ENCODE assay signal across 1 cellular context in the genomic region with DNA sequence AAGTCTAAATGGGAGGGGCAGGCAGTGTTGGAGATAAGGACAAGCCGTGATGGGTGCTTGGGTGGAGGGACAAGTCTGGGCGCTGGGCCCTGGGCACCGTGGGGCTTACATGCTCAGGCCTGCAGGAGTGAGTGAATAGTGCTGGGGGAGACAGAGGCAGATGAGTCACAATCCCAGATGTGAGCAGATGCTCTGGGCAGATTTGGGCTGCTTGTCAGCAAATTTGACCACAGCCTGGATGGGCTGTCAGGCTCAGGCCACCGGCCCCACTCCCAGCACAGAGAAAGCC.
TF ChIP-seq lines count a peak whose summit lies in the region.

No MANE protein-coding gene starts in this region.

TF ChIP-seq in K562, 482 proteins besides CTCF, POLR2A, EP300 and RAD21 (continued from another document and continues in another):
- TF ChIP-seq MCM7 (IDR thresholded peaks at IDR 0.05) = no peak
- no peak; the same call in 1 of the 2 replicates for TF ChIP-seq TCF7 (IDR thresholded peaks at IDR 0.05; ENCODE audit: borderline replicate concordance)
- TF ChIP-seq ZEB2 (IDR thresholded peaks at IDR 0.05) = peak; percentile 26; the same call in 1 of the 2 replicates
- TF ChIP-seq, protein P1, sequence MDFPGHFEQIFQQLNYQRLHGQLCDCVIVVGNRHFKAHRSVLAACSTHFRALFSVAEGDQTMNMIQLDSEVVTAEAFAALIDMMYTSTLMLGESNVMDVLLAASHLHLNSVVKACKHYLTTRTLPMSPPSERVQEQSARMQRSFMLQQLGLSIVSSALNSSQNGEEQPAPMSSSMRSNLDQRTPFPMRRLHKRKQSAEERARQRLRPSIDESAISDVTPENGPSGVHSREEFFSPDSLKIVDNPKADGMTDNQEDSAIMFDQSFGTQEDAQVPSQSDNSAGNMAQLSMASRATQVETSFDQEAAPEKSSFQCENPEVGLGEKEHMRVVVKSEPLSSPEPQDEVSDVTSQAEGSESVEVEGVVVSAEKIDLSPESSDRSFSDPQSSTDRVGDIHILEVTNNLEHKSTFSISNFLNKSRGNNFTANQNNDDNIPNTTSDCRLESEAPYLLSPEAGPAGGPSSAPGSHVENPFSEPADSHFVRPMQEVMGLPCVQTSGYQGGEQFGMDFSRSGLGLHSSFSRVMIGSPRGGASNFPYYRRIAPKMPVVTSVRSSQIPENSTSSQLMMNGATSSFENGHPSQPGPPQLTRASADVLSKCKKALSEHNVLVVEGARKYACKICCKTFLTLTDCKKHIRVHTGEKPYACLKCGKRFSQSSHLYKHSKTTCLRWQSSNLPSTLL (IDR thresholded peaks at IDR 0.05) = no peak
- TF ChIP-seq DPF2 (IDR thresholded peaks at IDR 0.05) = peak; percentile 98
- peak; percentile 16 for TF ChIP-seq SAP30 (IDR thresholded peaks at IDR 0.05; ENCODE audit: borderline replicate concordance, insufficient read depth, low read depth, low read length, poor library complexity, severe bottlenecking)
- peak; percentile 71 for TF ChIP-seq JUNB (CRISPR knock-in tag; conservative IDR thresholded peaks at IDR 0.05)
- TF ChIP-seq TOE1 (IDR thresholded peaks at IDR 0.05; ENCODE audit: borderline replicate concordance) = no peak
- TF ChIP-seq TOE1 (CRISPR knock-in tag; IDR thresholded peaks at IDR 0.05; ENCODE audit: borderline replicate concordance, low read depth) = no peak
- no peak for TF ChIP-seq SRSF1 (IDR thresholded peaks at IDR 0.05; ENCODE audit: low read depth, low read length)
- peak; percentile 80 for TF ChIP-seq GATA2 (CRISPR knock-in tag; IDR thresholded peaks at IDR 0.05)
- no peak for TF ChIP-seq ETS2 (tag; IDR thresholded peaks at IDR 0.05; ENCODE audit: borderline replicate concordance, poor library complexity, severe bottlenecking)
- peak; percentile 88 for TF ChIP-seq TAL1 (IDR thresholded peaks at IDR 0.05)
- TF ChIP-seq TAF1 (IDR thresholded peaks at IDR 0.05; ENCODE audit: control insufficient read depth, extremely low read depth, insufficient read depth, low read length, severe bottlenecking) = peak; percentile 38
- TF ChIP-seq, protein P2, sequence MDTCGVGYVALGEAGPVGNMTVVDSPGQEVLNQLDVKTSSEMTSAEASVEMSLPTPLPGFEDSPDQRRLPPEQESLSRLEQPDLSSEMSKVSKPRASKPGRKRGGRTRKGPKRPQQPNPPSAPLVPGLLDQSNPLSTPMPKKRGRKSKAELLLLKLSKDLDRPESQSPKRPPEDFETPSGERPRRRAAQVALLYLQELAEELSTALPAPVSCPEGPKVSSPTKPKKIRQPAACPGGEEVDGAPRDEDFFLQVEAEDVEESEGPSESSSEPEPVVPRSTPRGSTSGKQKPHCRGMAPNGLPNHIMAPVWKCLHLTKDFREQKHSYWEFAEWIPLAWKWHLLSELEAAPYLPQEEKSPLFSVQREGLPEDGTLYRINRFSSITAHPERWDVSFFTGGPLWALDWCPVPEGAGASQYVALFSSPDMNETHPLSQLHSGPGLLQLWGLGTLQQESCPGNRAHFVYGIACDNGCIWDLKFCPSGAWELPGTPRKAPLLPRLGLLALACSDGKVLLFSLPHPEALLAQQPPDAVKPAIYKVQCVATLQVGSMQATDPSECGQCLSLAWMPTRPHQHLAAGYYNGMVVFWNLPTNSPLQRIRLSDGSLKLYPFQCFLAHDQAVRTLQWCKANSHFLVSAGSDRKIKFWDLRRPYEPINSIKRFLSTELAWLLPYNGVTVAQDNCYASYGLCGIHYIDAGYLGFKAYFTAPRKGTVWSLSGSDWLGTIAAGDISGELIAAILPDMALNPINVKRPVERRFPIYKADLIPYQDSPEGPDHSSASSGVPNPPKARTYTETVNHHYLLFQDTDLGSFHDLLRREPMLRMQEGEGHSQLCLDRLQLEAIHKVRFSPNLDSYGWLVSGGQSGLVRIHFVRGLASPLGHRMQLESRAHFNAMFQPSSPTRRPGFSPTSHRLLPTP (IDR thresholded peaks at IDR 0.05; ENCODE audit: borderline replicate concordance, extremely low read depth, insufficient read length) = no peak
- TF ChIP-seq, protein P3, sequence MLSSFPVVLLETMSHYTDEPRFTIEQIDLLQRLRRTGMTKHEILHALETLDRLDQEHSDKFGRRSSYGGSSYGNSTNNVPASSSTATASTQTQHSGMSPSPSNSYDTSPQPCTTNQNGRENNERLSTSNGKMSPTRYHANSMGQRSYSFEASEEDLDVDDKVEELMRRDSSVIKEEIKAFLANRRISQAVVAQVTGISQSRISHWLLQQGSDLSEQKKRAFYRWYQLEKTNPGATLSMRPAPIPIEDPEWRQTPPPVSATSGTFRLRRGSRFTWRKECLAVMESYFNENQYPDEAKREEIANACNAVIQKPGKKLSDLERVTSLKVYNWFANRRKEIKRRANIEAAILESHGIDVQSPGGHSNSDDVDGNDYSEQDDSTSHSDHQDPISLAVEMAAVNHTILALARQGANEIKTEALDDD (IDR thresholded peaks at IDR 0.05) = no peak; the same call in 1 of the 2 replicates
- TF ChIP-seq, protein P4, sequence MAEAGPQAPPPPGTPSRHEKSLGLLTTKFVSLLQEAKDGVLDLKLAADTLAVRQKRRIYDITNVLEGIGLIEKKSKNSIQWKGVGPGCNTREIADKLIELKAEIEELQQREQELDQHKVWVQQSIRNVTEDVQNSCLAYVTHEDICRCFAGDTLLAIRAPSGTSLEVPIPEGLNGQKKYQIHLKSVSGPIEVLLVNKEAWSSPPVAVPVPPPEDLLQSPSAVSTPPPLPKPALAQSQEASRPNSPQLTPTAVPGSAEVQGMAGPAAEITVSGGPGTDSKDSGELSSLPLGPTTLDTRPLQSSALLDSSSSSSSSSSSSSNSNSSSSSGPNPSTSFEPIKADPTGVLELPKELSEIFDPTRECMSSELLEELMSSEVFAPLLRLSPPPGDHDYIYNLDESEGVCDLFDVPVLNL (CRISPR knock-in tag; IDR thresholded peaks at IDR 0.05; ENCODE audit: low read depth) = no peak
- TF ChIP-seq NONO (IDR thresholded peaks at IDR 0.05; ENCODE audit: low read depth in 2 of 2, low read length in 1 of 2) = peak in 1 of 2 experiments; percentile 11; a peak in 1 of 4 replicates
- TF ChIP-seq, protein P5, sequence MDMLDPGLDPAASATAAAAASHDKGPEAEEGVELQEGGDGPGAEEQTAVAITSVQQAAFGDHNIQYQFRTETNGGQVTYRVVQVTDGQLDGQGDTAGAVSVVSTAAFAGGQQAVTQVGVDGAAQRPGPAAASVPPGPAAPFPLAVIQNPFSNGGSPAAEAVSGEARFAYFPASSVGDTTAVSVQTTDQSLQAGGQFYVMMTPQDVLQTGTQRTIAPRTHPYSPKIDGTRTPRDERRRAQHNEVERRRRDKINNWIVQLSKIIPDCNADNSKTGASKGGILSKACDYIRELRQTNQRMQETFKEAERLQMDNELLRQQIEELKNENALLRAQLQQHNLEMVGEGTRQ (CRISPR knock-in tag; IDR thresholded peaks at IDR 0.05) = no peak
- peak; percentile 87 for TF ChIP-seq NCOR1 (IDR thresholded peaks at IDR 0.05)
- TF ChIP-seq, protein P6, sequence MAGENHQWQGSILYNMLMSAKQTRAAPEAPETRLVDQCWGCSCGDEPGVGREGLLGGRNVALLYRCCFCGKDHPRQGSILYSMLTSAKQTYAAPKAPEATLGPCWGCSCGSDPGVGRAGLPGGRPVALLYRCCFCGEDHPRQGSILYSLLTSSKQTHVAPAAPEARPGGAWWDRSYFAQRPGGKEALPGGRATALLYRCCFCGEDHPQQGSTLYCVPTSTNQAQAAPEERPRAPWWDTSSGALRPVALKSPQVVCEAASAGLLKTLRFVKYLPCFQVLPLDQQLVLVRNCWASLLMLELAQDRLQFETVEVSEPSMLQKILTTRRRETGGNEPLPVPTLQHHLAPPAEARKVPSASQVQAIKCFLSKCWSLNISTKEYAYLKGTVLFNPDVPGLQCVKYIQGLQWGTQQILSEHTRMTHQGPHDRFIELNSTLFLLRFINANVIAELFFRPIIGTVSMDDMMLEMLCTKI (IDR thresholded peaks at IDR 0.05; ENCODE audit: partially characterized antibody) = no peak
- no peak; the same call in 1 of the 2 replicates for TF ChIP-seq SUPT5H (IDR thresholded peaks at IDR 0.05)
- TF ChIP-seq NR4A1 (CRISPR knock-in tag; IDR thresholded peaks at IDR 0.05) = no peak
- TF ChIP-seq NR4A1 (tag; IDR thresholded peaks at IDR 0.05) = no peak
- peak in 1 of 2 experiments; percentile 59; a peak in 3 of 4 replicates for TF ChIP-seq TRIM24 (IDR thresholded peaks at IDR 0.05)
- no peak; the same call in 1 of the 2 replicates for TF ChIP-seq ZNF76 (CRISPR knock-in tag; IDR thresholded peaks at IDR 0.05; ENCODE audit: borderline replicate concordance)
- TF ChIP-seq, protein P7, sequence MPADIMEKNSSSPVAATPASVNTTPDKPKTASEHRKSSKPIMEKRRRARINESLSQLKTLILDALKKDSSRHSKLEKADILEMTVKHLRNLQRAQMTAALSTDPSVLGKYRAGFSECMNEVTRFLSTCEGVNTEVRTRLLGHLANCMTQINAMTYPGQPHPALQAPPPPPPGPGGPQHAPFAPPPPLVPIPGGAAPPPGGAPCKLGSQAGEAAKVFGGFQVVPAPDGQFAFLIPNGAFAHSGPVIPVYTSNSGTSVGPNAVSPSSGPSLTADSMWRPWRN (IDR thresholded peaks at IDR 0.05; ENCODE audit: low read depth) = no peak; the same call in 1 of the 2 replicates
- TF ChIP-seq SMAD3 (CRISPR knock-in tag; conservative IDR thresholded peaks at IDR 0.05) = no peak
- TF ChIP-seq TAF9B (IDR thresholded peaks at IDR 0.05; ENCODE audit: partially characterized antibody) = peak; percentile 70
- TF ChIP-seq EHMT2 (IDR thresholded peaks at IDR 0.05) = no peak
- TF ChIP-seq NELFE (IDR thresholded peaks at IDR 0.05; ENCODE audit: insufficient read depth, insufficient read length) = no peak
- TF ChIP-seq PPARD (CRISPR knock-in tag; IDR thresholded peaks at IDR 0.05) = no peak
- no peak for TF ChIP-seq CEBPB (tag; IDR thresholded peaks at IDR 0.05)
- TF ChIP-seq JUN (IDR thresholded peaks at IDR 0.05; ENCODE audit: borderline replicate concordance, low read depth, low read length) = peak; percentile 97
- TF ChIP-seq JUN (CRISPR knock-in tag; IDR thresholded peaks at IDR 0.05; ENCODE audit: borderline replicate concordance) = peak; percentile 59; the same call in 1 of the 2 replicates
- TF ChIP-seq, protein P8, sequence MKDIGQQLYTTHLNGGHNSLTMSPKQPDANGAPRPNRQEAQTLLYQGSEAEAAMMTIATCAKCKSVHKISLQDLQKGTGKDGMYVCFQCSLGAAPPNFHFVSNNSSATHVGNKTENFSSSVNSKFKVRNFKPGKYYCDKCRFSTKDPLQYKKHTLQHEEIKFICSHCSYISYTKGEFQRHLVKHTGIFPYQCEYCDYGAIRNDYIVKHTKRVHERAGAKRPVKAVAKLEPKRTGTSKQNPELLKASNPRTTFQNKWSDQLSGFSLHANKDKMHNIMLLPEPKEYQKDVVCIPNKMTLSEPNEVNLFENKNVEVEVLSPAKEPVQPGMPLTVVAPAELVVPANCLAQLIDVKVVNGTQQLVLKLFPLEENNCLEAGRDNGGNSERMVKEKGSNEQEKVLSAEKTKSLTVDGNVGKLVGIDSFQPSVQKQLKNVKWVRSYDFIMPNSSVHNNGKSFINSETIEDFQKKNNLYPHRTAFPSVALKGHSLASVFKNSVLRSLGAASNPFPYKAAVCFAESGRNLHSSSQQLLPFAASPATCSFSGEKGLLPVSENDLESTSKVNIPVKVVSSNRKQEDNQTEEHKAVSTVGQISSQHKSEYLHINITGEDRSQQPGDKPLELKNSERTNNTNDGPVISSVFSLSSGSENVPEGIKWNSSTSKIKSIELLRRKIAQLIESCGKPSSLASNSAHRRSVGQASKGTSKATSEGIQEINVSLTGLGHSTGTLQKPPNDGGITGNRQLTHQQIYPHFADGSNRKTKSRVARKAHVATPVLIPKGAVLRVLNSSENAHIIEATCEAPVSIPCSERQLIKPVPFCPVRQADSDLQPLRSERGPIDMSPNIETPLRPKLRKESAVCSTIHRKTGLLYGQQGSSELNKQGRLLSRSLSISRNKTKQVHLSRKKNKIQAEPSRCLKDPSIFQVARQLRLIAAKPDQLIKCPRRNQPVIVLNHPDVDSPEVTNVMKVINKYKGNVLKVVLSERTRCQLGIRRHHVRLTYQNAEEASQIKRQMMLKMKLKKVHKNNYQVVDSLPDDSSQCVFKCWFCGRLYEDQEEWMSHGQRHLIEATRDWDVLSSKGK (CRISPR knock-in tag; IDR thresholded peaks at IDR 0.05) = no peak
- TF ChIP-seq, protein P9, sequence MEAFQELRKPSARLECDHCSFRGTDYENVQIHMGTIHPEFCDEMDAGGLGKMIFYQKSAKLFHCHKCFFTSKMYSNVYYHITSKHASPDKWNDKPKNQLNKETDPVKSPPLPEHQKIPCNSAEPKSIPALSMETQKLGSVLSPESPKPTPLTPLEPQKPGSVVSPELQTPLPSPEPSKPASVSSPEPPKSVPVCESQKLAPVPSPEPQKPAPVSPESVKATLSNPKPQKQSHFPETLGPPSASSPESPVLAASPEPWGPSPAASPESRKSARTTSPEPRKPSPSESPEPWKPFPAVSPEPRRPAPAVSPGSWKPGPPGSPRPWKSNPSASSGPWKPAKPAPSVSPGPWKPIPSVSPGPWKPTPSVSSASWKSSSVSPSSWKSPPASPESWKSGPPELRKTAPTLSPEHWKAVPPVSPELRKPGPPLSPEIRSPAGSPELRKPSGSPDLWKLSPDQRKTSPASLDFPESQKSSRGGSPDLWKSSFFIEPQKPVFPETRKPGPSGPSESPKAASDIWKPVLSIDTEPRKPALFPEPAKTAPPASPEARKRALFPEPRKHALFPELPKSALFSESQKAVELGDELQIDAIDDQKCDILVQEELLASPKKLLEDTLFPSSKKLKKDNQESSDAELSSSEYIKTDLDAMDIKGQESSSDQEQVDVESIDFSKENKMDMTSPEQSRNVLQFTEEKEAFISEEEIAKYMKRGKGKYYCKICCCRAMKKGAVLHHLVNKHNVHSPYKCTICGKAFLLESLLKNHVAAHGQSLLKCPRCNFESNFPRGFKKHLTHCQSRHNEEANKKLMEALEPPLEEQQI (IDR thresholded peaks at IDR 0.05) = no peak
- TF ChIP-seq, protein P10, sequence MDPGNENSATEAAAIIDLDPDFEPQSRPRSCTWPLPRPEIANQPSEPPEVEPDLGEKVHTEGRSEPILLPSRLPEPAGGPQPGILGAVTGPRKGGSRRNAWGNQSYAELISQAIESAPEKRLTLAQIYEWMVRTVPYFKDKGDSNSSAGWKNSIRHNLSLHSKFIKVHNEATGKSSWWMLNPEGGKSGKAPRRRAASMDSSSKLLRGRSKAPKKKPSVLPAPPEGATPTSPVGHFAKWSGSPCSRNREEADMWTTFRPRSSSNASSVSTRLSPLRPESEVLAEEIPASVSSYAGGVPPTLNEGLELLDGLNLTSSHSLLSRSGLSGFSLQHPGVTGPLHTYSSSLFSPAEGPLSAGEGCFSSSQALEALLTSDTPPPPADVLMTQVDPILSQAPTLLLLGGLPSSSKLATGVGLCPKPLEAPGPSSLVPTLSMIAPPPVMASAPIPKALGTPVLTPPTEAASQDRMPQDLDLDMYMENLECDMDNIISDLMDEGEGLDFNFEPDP (CRISPR knock-in tag; IDR thresholded peaks at IDR 0.05) = no peak
- no peak for TF ChIP-seq HNRNPLL (IDR thresholded peaks at IDR 0.05; ENCODE audit: low read depth, low read length, poor library complexity, severe bottlenecking)
